Comparison of ENCODE assay signal across 9 cellular contexts in the genomic region with DNA sequence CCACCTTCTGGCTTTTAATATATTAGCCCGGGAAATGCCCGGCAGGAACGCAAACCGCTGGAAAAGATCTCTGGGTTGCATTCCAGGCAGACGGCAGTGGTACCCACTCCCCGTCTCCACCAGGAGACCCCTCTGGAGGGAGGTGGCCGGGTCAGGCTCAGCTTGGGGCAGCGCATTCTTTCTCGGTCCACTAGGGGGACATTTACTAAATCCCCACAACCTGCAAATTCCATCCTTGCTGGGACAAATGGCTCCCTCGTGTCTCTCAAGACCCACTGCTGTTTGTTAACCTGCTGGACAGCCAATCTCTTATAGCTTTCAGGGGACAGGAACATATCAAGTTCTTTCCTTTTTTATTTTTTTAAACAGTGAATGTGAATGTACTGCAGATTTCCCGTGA. TPM values are rescaled to one million over a fixed set of nuclear protein-coding genes. Genes with fewer than 3 reads are reported as not detected.
DNase-seq lines count a peak whose midpoint lies in the region; ATAC-seq, FAIRE-seq and TF ChIP-seq lines count a peak whose summit lies in the region.
"Had no signal": no experiment of that assay in that cellular context is flagged by ENCODE, and none has a peak within 500 bp of the region (broad histone marks: within the 10 kb centered on the region; RNA-seq: fewer than 3 reads in every experiment).

No MANE protein-coding gene starts in this region.

- no peak overlapping the region for H3K27ac ChIP-seq in AG04450 (ENCODE audit: low read depth, low read length)
- no peak overlapping the region for H3K27ac ChIP-seq in VCaP
- no peak overlapping the region for H3K27ac ChIP-seq in coronary artery

- peaks cover 3% of the 10 kb centered on the region for H3K27me3 ChIP-seq in AG04450 (ENCODE audit: control insufficient read depth, insufficient read depth, low read length)

- TF ChIP-seq CTCF in AG04450 (IDR thresholded peaks at IDR 0.05; ENCODE audit: low read depth, low read length) (peak; percentile 52), VCaP (conservative IDR thresholded peaks at IDR 0.05) (peak; percentile 75), coronary artery (IDR thresholded peaks at IDR 0.05) (no peak)

- no peak for ATAC-seq in GM21529 (IDR thresholded peaks at IDR 0.05; ENCODE audit: unreplicated experiment)
- no peak for ATAC-seq in GM21717 (IDR thresholded peaks at IDR 0.05; ENCODE audit: unreplicated experiment)

- DNase-seq in AG04450 (ENCODE audit: low read depth, low spot score) (no peak), GM18507 (ENCODE audit: extremely low spot score, insufficient read length, low read depth) (no peak), islet precursor cell (peak; percentile 64), coronary artery (ENCODE audit: low spot score) (no peak), G401 (ENCODE audit: low spot score) (no peak)
- DNase-seq: NCI-H2081 had no signal

- no peaks in the 10 kb centered on the region; the same call in 1 of the 2 replicates for H3K9me3 ChIP-seq in AG04450 (ENCODE audit: control insufficient read depth, insufficient read depth, low read length)

- POLR2A ChIA-PET in AG04450 (lab: Yijun Ruan, JAX) = no interaction called here

- FAIRE-seq in GM18507 (lab: Jason Lieb, UNC) = peak; percentile 24

- in situ Hi-C loops in G401 (cut with HindIII; ENCODE audit: low sequenced_read_pairs) = no loop called here

- CTCF ChIA-PET in AG04450 (lab: Charles Lee) = interaction anchor here (1.1 kb wide), 1 partner anchor 24 kb away, joined by 4 read pairs; no protein-coding TSS in a partner anchor

- H3K4me3 ChIP-seq in AG04450 (ENCODE audit: low read depth, low read length) = no peak overlapping the region
- no peak overlapping the region for H3K4me3 ChIP-seq in coronary artery

RNA-seq across cellular contexts. Expression of gene CARD11, which starts 45.8 kb away (rescaled TPM):
- 1.2 TPM in 2 replicates for polyA plus RNA-seq in AG04450 (2011; rRNA removed)
- polyA minus RNA-seq in AG04450 (2011; rRNA and poly(A)+ RNA removed) = 2.8 and 5.1 TPM in 2 replicates
- total RNA-seq in G401 (2014; rRNA removed; shearing (Covaris generic)) = 0.12 TPM in 1 of 2 replicates, not detected in the other
